In genomic region chr2:201661366-201661765, GRCh38 we compare ENCODE assay signal across 1 cellular context.
A peak's percentile ranks its signal among the peaks of the same experiment; 100 is the strongest.
TF ChIP-seq lines count a peak whose summit lies in the region.

No MANE protein-coding gene starts in this region.

TF ChIP-seq in HepG2, 621 proteins besides CTCF, POLR2A, EP300 and RAD21:
- TF ChIP-seq MYC (CRISPR knock-in tag; IDR thresholded peaks at IDR 0.05; ENCODE audit: borderline replicate concordance) = no peak
- 0 out of 2 replicates have a peak, but pooled peaks have one; percentile 33 for TF ChIP-seq CEBPB (IDR thresholded peaks at IDR 0.05; ENCODE audit: borderline replicate concordance, low read depth, low read length)
- TF ChIP-seq ZFP36L2 (CRISPR knock-in tag; IDR thresholded peaks at IDR 0.05) = no peak
- TF ChIP-seq PBX3 (CRISPR knock-in tag; IDR thresholded peaks at IDR 0.05; ENCODE audit: borderline replicate concordance) = no peak
